In the genomic region with DNA sequence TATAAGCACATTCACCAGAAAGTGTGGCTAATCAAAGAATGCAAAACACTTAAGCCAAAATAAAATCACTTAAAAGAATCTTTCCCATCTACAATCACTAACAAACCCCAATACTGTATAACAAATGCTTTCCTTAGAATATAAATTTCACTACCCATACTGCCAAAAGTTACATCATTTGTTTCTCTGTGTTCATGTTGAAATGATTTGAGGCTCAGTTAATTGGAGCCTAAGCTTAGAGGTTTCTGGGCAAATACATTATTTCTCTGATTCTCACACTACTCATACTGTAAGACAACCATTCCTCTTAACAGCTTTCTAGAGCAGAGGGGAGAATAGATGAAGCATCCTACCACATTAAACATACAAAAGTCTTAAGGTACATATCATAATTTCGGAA, we compare ENCODE assay signal across 2 cellular contexts.
TF ChIP-seq lines count a peak whose summit lies in the region.

No MANE protein-coding gene starts in this region.

TF ChIP-seq in IMR-90, 13 proteins besides CTCF, POLR2A, EP300 and RAD21:
- no peak for TF ChIP-seq MAFK (IDR thresholded peaks at IDR 0.05; ENCODE audit: low read depth, low read length)
- TF ChIP-seq RFX5 (IDR thresholded peaks at IDR 0.05; ENCODE audit: low read depth, low read length), result no peak
- TF ChIP-seq, protein P1, sequence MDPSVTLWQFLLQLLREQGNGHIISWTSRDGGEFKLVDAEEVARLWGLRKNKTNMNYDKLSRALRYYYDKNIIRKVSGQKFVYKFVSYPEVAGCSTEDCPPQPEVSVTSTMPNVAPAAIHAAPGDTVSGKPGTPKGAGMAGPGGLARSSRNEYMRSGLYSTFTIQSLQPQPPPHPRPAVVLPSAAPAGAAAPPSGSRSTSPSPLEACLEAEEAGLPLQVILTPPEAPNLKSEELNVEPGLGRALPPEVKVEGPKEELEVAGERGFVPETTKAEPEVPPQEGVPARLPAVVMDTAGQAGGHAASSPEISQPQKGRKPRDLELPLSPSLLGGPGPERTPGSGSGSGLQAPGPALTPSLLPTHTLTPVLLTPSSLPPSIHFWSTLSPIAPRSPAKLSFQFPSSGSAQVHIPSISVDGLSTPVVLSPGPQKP (IDR thresholded peaks at IDR 0.05; ENCODE audit: borderline replicate concordance, low read depth, low read length), result no peak
- no peak for TF ChIP-seq MAZ (IDR thresholded peaks at IDR 0.05; ENCODE audit: borderline replicate concordance, low read depth, low read length)
- TF ChIP-seq RCOR1 (IDR thresholded peaks at IDR 0.05; ENCODE audit: insufficient replicate concordance, low read length), result no peak
- TF ChIP-seq, protein P2, sequence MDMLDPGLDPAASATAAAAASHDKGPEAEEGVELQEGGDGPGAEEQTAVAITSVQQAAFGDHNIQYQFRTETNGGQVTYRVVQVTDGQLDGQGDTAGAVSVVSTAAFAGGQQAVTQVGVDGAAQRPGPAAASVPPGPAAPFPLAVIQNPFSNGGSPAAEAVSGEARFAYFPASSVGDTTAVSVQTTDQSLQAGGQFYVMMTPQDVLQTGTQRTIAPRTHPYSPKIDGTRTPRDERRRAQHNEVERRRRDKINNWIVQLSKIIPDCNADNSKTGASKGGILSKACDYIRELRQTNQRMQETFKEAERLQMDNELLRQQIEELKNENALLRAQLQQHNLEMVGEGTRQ (IDR thresholded peaks at IDR 0.05; ENCODE audit: low read depth, low read length), result no peak
- no peak for TF ChIP-seq FOS (IDR thresholded peaks at IDR 0.05; ENCODE audit: low read depth, low read length)
- TF ChIP-seq BHLHE40 (IDR thresholded peaks at IDR 0.05; ENCODE audit: low read depth, low read length), result no peak
- TF ChIP-seq CEBPB (IDR thresholded peaks at IDR 0.05; ENCODE audit: low read depth, low read length), result no peak
- TF ChIP-seq SMC3 (IDR thresholded peaks at IDR 0.05; ENCODE audit: low read depth, low read length), result no peak

TF ChIP-seq in SK-N-SH, 30 proteins besides CTCF, POLR2A, EP300 and RAD21:
- TF ChIP-seq FOSL2 (IDR thresholded peaks at IDR 0.05; ENCODE audit: borderline replicate concordance, low read depth) (no peak), EZH2phosphoT487 (IDR thresholded peaks at IDR 0.05; ENCODE audit: borderline replicate concordance, low read depth) (no peak), ELF1 (IDR thresholded peaks at IDR 0.05) (no peak), RCOR1 (IDR thresholded peaks at IDR 0.05; ENCODE audit: low read length) (no peak), SIN3A (IDR thresholded peaks at IDR 0.05; ENCODE audit: borderline replicate concordance, low read depth, low read length) (no peak), SMC3 (IDR thresholded peaks at IDR 0.05; ENCODE audit: low read depth, low read length) (no peak), NRF1 (IDR thresholded peaks at IDR 0.05; ENCODE audit: low read depth, low read length) (no peak), FOXM1 (IDR thresholded peaks at IDR 0.05; ENCODE audit: low read depth) (no peak), RFX5 (IDR thresholded peaks at IDR 0.05; ENCODE audit: low read length) (no peak)
- TF ChIP-seq, protein P3, sequence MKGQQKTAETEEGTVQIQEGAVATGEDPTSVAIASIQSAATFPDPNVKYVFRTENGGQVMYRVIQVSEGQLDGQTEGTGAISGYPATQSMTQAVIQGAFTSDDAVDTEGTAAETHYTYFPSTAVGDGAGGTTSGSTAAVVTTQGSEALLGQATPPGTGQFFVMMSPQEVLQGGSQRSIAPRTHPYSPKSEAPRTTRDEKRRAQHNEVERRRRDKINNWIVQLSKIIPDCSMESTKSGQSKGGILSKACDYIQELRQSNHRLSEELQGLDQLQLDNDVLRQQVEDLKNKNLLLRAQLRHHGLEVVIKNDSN (IDR thresholded peaks at IDR 0.05; ENCODE audit: borderline replicate concordance, low read depth), result no peak
- TF ChIP-seq, protein P4, sequence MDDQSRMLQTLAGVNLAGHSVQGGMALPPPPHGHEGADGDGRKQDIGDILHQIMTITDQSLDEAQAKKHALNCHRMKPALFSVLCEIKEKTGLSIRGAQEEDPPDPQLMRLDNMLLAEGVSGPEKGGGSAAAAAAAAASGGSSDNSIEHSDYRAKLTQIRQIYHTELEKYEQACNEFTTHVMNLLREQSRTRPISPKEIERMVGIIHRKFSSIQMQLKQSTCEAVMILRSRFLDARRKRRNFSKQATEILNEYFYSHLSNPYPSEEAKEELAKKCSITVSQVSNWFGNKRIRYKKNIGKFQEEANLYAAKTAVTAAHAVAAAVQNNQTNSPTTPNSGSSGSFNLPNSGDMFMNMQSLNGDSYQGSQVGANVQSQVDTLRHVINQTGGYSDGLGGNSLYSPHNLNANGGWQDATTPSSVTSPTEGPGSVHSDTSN (IDR thresholded peaks at IDR 0.05), result no peak
